ENCODE assay signal across 7 cellular contexts in genomic region chr10:125160856-125161569, GRCh38. TPM values are rescaled to one million over a fixed set of nuclear protein-coding genes. Genes with fewer than 3 reads are reported as not detected.
A peak's percentile ranks its signal among the peaks of the same experiment; 100 is the strongest.
DNase-seq lines count a peak whose midpoint lies in the region; TF ChIP-seq lines count a peak whose summit lies in the region.

No MANE protein-coding gene starts in this region.

- H3K27me3 ChIP-seq in DOHH2 (ENCODE audit: control insufficient read depth, low read length) = peaks cover 17% of the 10 kb centered on the region
- H3K27me3 ChIP-seq in HUES6 (ENCODE audit: control insufficient read depth, insufficient read depth, low read length) = no peaks in the 10 kb centered on the region
- H3K27me3 ChIP-seq in sigmoid colon = no peaks in the 10 kb centered on the region

- H3K36me3 ChIP-seq in DOHH2 (ENCODE audit: control insufficient read depth, low read length) (no peaks in the 10 kb centered on the region), HUES6 (ENCODE audit: control insufficient read depth, insufficient read depth, low read length) (no peaks in the 10 kb centered on the region; the same call in 1 of the 2 replicates), sigmoid colon (no peaks in the 10 kb centered on the region)

- 0 to 1% methylated on average over 68 of the region's 68 CpGs for WGBS in sigmoid colon, 2 donors

- TF ChIP-seq CTCF in DOHH2 (IDR thresholded peaks at IDR 0.05; ENCODE audit: low read depth, low read length, poor library complexity, severe bottlenecking) (peak; percentile 34), sigmoid colon (IDR thresholded peaks at IDR 0.05) (peak in 2 of 4 experiments; percentile 39 to 57)

- peaks cover 12% of the 10 kb centered on the region for H3F3A ChIP-seq in DOHH2 (ENCODE audit: control insufficient read depth, insufficient read depth)

- H3K4me2 ChIP-seq in DOHH2 (ENCODE audit: low read length) = peak overlapping the region; percentile 75

- peak overlapping the region; percentile 49 for H3K27ac ChIP-seq in DOHH2 (ENCODE audit: low read depth, low read length)
- H3K27ac ChIP-seq in HUES6 (ENCODE audit: low read depth, low read length) = peak overlapping the region; percentile 93; the same call in 1 of the 2 replicates
- peak overlapping the region; percentile 62 for H3K27ac ChIP-seq in caudate nucleus (ENCODE audit: low read depth, low read length)
- peak overlapping the region; percentile 97 to 99 (median 98) for H3K27ac ChIP-seq in sigmoid colon

- intact Hi-C loops in sigmoid colon (cut with DNase I) = loop anchor here (2.0 to 10.0 kb wide), 2 partner anchors 184 to 558 kb away; partner anchors contain the start of gene EDRF1

- peaks cover 25% of the 10 kb centered on the region for H3K79me2 ChIP-seq in DOHH2 (ENCODE audit: control insufficient read depth, low read length)

- H3K9me2 ChIP-seq in DOHH2 (replicated peaks; ENCODE audit: control insufficient read depth, low read length) = no peaks in the 10 kb centered on the region

- H3K9ac ChIP-seq in HUES6 (ENCODE audit: low read length) = peak overlapping the region; percentile 92

- H3K4me1 ChIP-seq in DOHH2 (ENCODE audit: control insufficient read depth, low read length) (peaks cover 18% of the 10 kb centered on the region), HUES6 (ENCODE audit: control insufficient read depth, insufficient read depth, low read length) (peaks cover 25% of the 10 kb centered on the region), sigmoid colon (peaks cover 0 to 38% (median 28%) of the 10 kb centered on the region in 4 donors)

- DNase-seq in RPMI7951 (ENCODE audit: low read depth) (peak; percentile 78), caudate nucleus (lab: John Stamatoyannopoulos, UW) (peak in 47 of 61 donors; percentile 19 to 73 (median 52)), iPS-NIHi11 (ENCODE audit: low spot score) (peak; percentile 93), sigmoid colon (peak; percentile 93), cerebellar nuclear complex (lab: John Stamatoyannopoulos, UW) (no peak)

- peaks cover 5% of the 10 kb centered on the region; the same call in 1 of the 2 replicates for H4K20me1 ChIP-seq in DOHH2 (ENCODE audit: control insufficient read depth, insufficient read depth, low read depth, low read length)

- TF ChIP-seq EP300 in sigmoid colon (IDR thresholded peaks at IDR 0.05) = no peak

- peak overlapping the region; percentile 76 for H3K4me3 ChIP-seq in DOHH2 (ENCODE audit: low read length)
- H3K4me3 ChIP-seq in HUES6 (ENCODE audit: low read depth, low read length) = peak overlapping the region; percentile 74
- H3K4me3 ChIP-seq in sigmoid colon = peak overlapping the region; percentile 85 to 97 (median 92)

- TF ChIP-seq POLR2A in sigmoid colon (IDR thresholded peaks at IDR 0.05) = no peak

- no peaks in the 10 kb centered on the region for H3K9me3 ChIP-seq in DOHH2 (ENCODE audit: control insufficient read depth, insufficient read depth, low read length)
- no peaks in the 10 kb centered on the region for H3K9me3 ChIP-seq in HUES6 (ENCODE audit: control insufficient read depth, insufficient read depth, low read depth, low read length)
- H3K9me3 ChIP-seq in sigmoid colon = no peaks in the 10 kb centered on the region

RNA-seq across cellular contexts. Expression of gene CTBP2, which starts 0.7 kb away (rescaled TPM):
- total RNA-seq in RPMI7951 (2014; rRNA removed; shearing (Covaris generic)) = 45.4 and 48.1 TPM in 2 replicates
- total RNA-seq in sigmoid colon = 10 to 100 TPM; 31.2 to 57.1 (median 47.5) TPM
- polyA plus RNA-seq in sigmoid colon = 10 to 100 TPM; 49.9 to 62.4 (median 52.0) TPM

Comparison
In these comparisons a context has a peak if more than half of its experiments do, and no peak if none do; other contexts are left out.
1. DNase-seq: peak in RPMI7951 (single experiment), caudate nucleus (47 of 61), iPS-NIHi11 (single experiment) and sigmoid colon (single experiment); none in cerebellar nuclear complex (0 of 2).
2. Peak in every context shown above with its lines, with median percentiles within 50 percentile points of each other: H3K27ac ChIP-seq and H3K4me3 ChIP-seq.